22 cellular contexts compared by ENCODE assay signal in genomic region chr1:192363177-192363576, GRCh38. TPM values are rescaled to one million over a fixed set of nuclear protein-coding genes. Genes with fewer than 3 reads are reported as not detected.
A peak's percentile ranks its signal among the peaks of the same experiment; 100 is the strongest.
DNase-seq lines count a peak whose midpoint lies in the region; ATAC-seq and TF ChIP-seq lines count a peak whose summit lies in the region.
"Had no signal": no experiment of that assay in that cellular context is flagged by ENCODE, and none has a peak within 500 bp of the region (broad histone marks: within the 10 kb centered on the region; RNA-seq: fewer than 3 reads in every experiment).

No MANE protein-coding gene starts in this region.

- H3K9me3 Mint-ChIP-seq in HFFc6 = no peaks in the 10 kb centered on the region; the same call in 1 of the 2 replicates
- no peaks in the 10 kb centered on the region for H3K9me3 Mint-ChIP-seq in activated T-helper 1 cell treated with anti-CD3 and anti-CD28 coated beads, Interleukin-12 subunit alpha, Interleukin-12 subunit beta, Interleukin-2, Interleukin-4 antibody, amounts not matched to agents 30 ng/mL and 10 ng/mL and 1 ng/mL, durations not matched to agents 14 hours and 24 hours and 36 hours
- H3K9me3 Mint-ChIP-seq in stimulated activated naive CD8-positive, alpha-beta T cell treated with anti-CD3 and anti-CD28 coated beads, Interleukin-15, amount 100 ng/mL, for 72 hours = no peaks in the 10 kb centered on the region
- H3K9me3 Mint-ChIP-seq: activated naive CD8-positive, alpha-beta T cell treated with anti-CD3 and anti-CD28 coated beads, Interleukin-2, amount 10 ng/mL, durations not matched to agents 7 days and 5 days; nephron had no signal

- ATAC-seq in HG02840 (IDR thresholded peaks at IDR 0.05; ENCODE audit: low FRiP score, unreplicated experiment) = no peak
- no peak for ATAC-seq in stimulated activated naive CD8-positive, alpha-beta T cell treated with anti-CD3 and anti-CD28 coated beads, Interleukin-15, amount 100 ng/mL, for 72 hours
- ATAC-seq: gastroesophageal sphincter had no signal

- H3K36me3 Mint-ChIP-seq in HFFc6 (ENCODE audit: low read depth) = no peaks in the 10 kb centered on the region
- no peaks in the 10 kb centered on the region for H3K36me3 Mint-ChIP-seq in activated T-helper 1 cell treated with anti-CD3 and anti-CD28 coated beads, Interleukin-12 subunit alpha, Interleukin-12 subunit beta, Interleukin-2, Interleukin-4 antibody, amounts not matched to agents 30 ng/mL and 10 ng/mL and 1 ng/mL, durations not matched to agents 14 hours and 24 hours and 36 hours (ENCODE audit: low read depth)
- H3K36me3 Mint-ChIP-seq: activated naive CD8-positive, alpha-beta T cell treated with anti-CD3 and anti-CD28 coated beads, Interleukin-2, amount 10 ng/mL, durations not matched to agents 7 days and 5 days; CD4-positive, CD25-positive, alpha-beta regulatory T cell had no signal

- H3K4me1 Mint-ChIP-seq in HFFc6 (ENCODE audit: low read depth) = no peaks in the 10 kb centered on the region
- H3K4me1 Mint-ChIP-seq in activated T-helper 1 cell treated with anti-CD3 and anti-CD28 coated beads, Interleukin-12 subunit alpha, Interleukin-12 subunit beta, Interleukin-2, Interleukin-4 antibody, amounts not matched to agents 30 ng/mL and 10 ng/mL and 1 ng/mL, durations not matched to agents 14 hours and 24 hours and 36 hours (ENCODE audit: low read depth) = no peaks in the 10 kb centered on the region
- no peaks in the 10 kb centered on the region for H3K4me1 Mint-ChIP-seq in stimulated activated naive CD8-positive, alpha-beta T cell treated with anti-CD3 and anti-CD28 coated beads, Interleukin-15, amount 100 ng/mL, for 72 hours
- H3K4me1 Mint-ChIP-seq: activated naive CD8-positive, alpha-beta T cell treated with anti-CD3 and anti-CD28 coated beads, Interleukin-2, amount 10 ng/mL, durations not matched to agents 7 days and 5 days; CD4-positive, CD25-positive, alpha-beta regulatory T cell; nephron had no signal

- intact Hi-C loops in activated T-helper 1 cell treated with anti-CD3 and anti-CD28 coated beads, Interleukin-12 subunit alpha, Interleukin-12 subunit beta, Interleukin-2, Interleukin-4 antibody, amounts not matched to agents 30 ng/mL and 10 ng/mL and 1 ng/mL, durations not matched to agents 14 hours and 24 hours and 36 hours (cut with micrococcal nuclease) = no loop called here

- H3K4me3 ChIP-seq in fibroblast of pulmonary artery (replicated peaks; ENCODE audit: low read depth, low read length) = no peak overlapping the region
- H3K4me3 ChIP-seq: esophagus muscularis mucosa, gastroesophageal sphincter, suprapubic skin, vagina had no signal

- H3K27ac Mint-ChIP-seq in HFFc6 = no peak overlapping the region
- no peak overlapping the region for H3K27ac Mint-ChIP-seq in activated T-helper 1 cell treated with anti-CD3 and anti-CD28 coated beads, Interleukin-12 subunit alpha, Interleukin-12 subunit beta, Interleukin-2, Interleukin-4 antibody, amounts not matched to agents 30 ng/mL and 10 ng/mL and 1 ng/mL, durations not matched to agents 14 hours and 24 hours and 36 hours
- no peak overlapping the region for H3K27ac Mint-ChIP-seq in stimulated activated naive CD8-positive, alpha-beta T cell treated with anti-CD3 and anti-CD28 coated beads, Interleukin-15, amount 100 ng/mL, for 72 hours
- H3K27ac Mint-ChIP-seq: activated naive CD8-positive, alpha-beta T cell treated with anti-CD3 and anti-CD28 coated beads, Interleukin-2, amount 10 ng/mL, durations not matched to agents 7 days and 5 days; CD4-positive, CD25-positive, alpha-beta regulatory T cell; nephron had no signal

- H3K27me3 Mint-ChIP-seq in HFFc6 (ENCODE audit: insufficient read depth) = peaks cover 3% of the 10 kb centered on the region; the same call in 1 of the 2 replicates
- H3K27me3 Mint-ChIP-seq in activated T-helper 1 cell treated with anti-CD3 and anti-CD28 coated beads, Interleukin-12 subunit alpha, Interleukin-12 subunit beta, Interleukin-2, Interleukin-4 antibody, amounts not matched to agents 30 ng/mL and 10 ng/mL and 1 ng/mL, durations not matched to agents 14 hours and 24 hours and 36 hours (ENCODE audit: insufficient read depth) = no peaks in the 10 kb centered on the region
- H3K27me3 Mint-ChIP-seq in stimulated activated naive CD8-positive, alpha-beta T cell treated with anti-CD3 and anti-CD28 coated beads, Interleukin-15, amount 100 ng/mL, for 72 hours = no peaks in the 10 kb centered on the region
- H3K27me3 Mint-ChIP-seq: activated naive CD8-positive, alpha-beta T cell treated with anti-CD3 and anti-CD28 coated beads, Interleukin-2, amount 10 ng/mL, durations not matched to agents 7 days and 5 days; CD4-positive, CD25-positive, alpha-beta regulatory T cell had no signal

- TF ChIP-seq CTCF in HFFc6 (IDR thresholded peaks at IDR 0.05) (0 out of 2 replicates have a peak, but pooled peaks have one; percentile 10), fibroblast of pulmonary artery (IDR thresholded peaks at IDR 0.05; ENCODE audit: low read length, missing control alignments) (peak; percentile 4)

- peak; percentile 11 for DNase-seq in ELR (ENCODE audit: low read depth)
- DNase-seq in HFFc6 = no peak
- peak; percentile 33 for DNase-seq in RKO (ENCODE audit: low spot score)
- DNase-seq in fibroblast of pulmonary artery (ENCODE audit: low read depth) = no peak
- no peak for DNase-seq in activated T-helper 1 cell treated with anti-CD3 and anti-CD28 coated beads, Interleukin-12 subunit alpha, Interleukin-12 subunit beta, Interleukin-2, Interleukin-4 antibody, amounts not matched to agents 30 ng/mL and 10 ng/mL and 1 ng/mL, durations not matched to agents 14 hours and 24 hours and 36 hours (ENCODE audit: low spot score)
- no peak for DNase-seq in stimulated activated naive CD8-positive, alpha-beta T cell treated with anti-CD3 and anti-CD28 coated beads, Interleukin-15, amount 100 ng/mL, for 72 hours
- DNase-seq in amygdala (lab: John Stamatoyannopoulos, UW) = no peak
- DNase-seq: activated CD4-positive, alpha-beta T cell treated with anti-CD3 and anti-CD28 coated beads, Interleukin-2, amount 50 U/mL, for 4 hours; activated CD8-positive, alpha-beta memory T cell treated with anti-CD3 and anti-CD28 coated beads, Interleukin-2, amount 50 U/mL, for 4 hours; activated naive CD8-positive, alpha-beta T cell treated with anti-CD3 and anti-CD28 coated beads, Interleukin-2, amount 10 ng/mL, durations not matched to agents 7 days and 5 days; CD4-positive, CD25-positive, alpha-beta regulatory T cell; effector CD8-positive, alpha-beta T cell; hypothalamus had no signal

- no peak overlapping the region for H3K4me3 Mint-ChIP-seq in HFFc6
- no peak overlapping the region for H3K4me3 Mint-ChIP-seq in activated T-helper 1 cell treated with anti-CD3 and anti-CD28 coated beads, Interleukin-12 subunit alpha, Interleukin-12 subunit beta, Interleukin-2, Interleukin-4 antibody, amounts not matched to agents 30 ng/mL and 10 ng/mL and 1 ng/mL, durations not matched to agents 14 hours and 24 hours and 36 hours
- no peak overlapping the region for H3K4me3 Mint-ChIP-seq in stimulated activated naive CD8-positive, alpha-beta T cell treated with anti-CD3 and anti-CD28 coated beads, Interleukin-15, amount 100 ng/mL, for 72 hours
- H3K4me3 Mint-ChIP-seq: activated naive CD8-positive, alpha-beta T cell treated with anti-CD3 and anti-CD28 coated beads, Interleukin-2, amount 10 ng/mL, durations not matched to agents 7 days and 5 days; CD4-positive, CD25-positive, alpha-beta regulatory T cell; nephron had no signal

RNA-seq across cellular contexts. Expression of gene RGS21, which starts 46.4 kb away (rescaled TPM):
- total RNA-seq in HFFc6 (2021; fragmentation: NEBNext Ultra II Directional; extraction: Animal tissue kit (Norgen Biotek cat#: 25700)) = not detected
- not detected in 2 replicates for total RNA-seq in activated T-helper 1 cell treated with anti-CD3 and anti-CD28 coated beads, Interleukin-12 subunit alpha, Interleukin-12 subunit beta, Interleukin-2, Interleukin-4 antibody, amounts not matched to agents 30 ng/mL and 10 ng/mL and 1 ng/mL, durations not matched to agents 14 hours and 24 hours and 36 hours
- total RNA-seq: activated naive CD8-positive, alpha-beta T cell treated with anti-CD3 and anti-CD28 coated beads, Interleukin-2, amount 10 ng/mL, durations not matched to agents 7 days and 5 days; CD4-positive, CD25-positive, alpha-beta regulatory T cell; esophagus muscularis mucosa; gastroesophageal sphincter; HT1080; lower leg skin; NCI-H460; suprapubic skin; vagina had no signal

Comparison
In these comparisons a context has a peak if more than half of its experiments do, and no peak if none do; other contexts are left out.
1. DNase-seq: peak in ELR (single experiment) and RKO (single experiment); none in HFFc6 (single experiment), fibroblast of pulmonary artery (single experiment), activated T-helper 1 cell treated with anti-CD3 and anti-CD28 coated beads, Interleukin-12 subunit alpha, Interleukin-12 subunit beta, Interleukin-2, Interleukin-4 antibody, amounts not matched to agents 30 ng/mL and 10 ng/mL and 1 ng/mL, durations not matched to agents 14 hours and 24 hours and 36 hours (single experiment), stimulated activated naive CD8-positive, alpha-beta T cell treated with anti-CD3 and anti-CD28 coated beads, Interleukin-15, amount 100 ng/mL, for 72 hours (0 of 2) and amygdala (0 of 56).